Comparison of ENCODE assay signal across 26 cellular contexts in the genomic region with DNA sequence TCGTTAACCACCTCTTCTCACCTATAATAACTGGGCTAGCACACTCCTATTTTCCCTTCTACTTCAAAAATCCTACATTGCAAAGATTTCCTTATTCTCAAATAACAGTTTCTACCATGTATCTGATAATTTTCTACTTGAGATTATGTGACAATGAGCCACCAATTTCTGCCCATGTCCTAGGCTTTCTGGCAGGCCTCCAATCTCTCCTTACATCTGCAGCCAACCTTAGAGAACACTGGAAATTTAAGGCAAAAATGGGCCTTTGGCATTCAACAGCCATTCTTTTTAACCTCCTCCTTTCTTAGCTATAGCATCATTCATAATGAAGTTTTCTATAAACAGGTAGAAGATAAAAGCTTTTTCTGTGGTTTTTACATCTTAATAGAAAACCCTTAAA.
"Had no signal": no experiment of that assay in that cellular context is flagged by ENCODE, and none has a peak within 500 bp of the region (broad histone marks: within the 10 kb centered on the region; RNA-seq: fewer than 3 reads in every experiment).

No MANE protein-coding gene starts in this region.

- H3K4me3 Mint-ChIP-seq: T-cell; T-helper 1 cell treated with Interleukin-12 subunit alpha and Interleukin-12 subunit beta and Interleukin-4 antibody, amounts not matched to agents 30 μg/mL and 1 μg/mL, for 36 hours had no signal

- H3K27me3 Mint-ChIP-seq: T-cell had no signal

- H3K27ac Mint-ChIP-seq: T-cell; T-helper 1 cell treated with Interleukin-12 subunit alpha and Interleukin-12 subunit beta and Interleukin-4 antibody, amounts not matched to agents 30 μg/mL and 1 μg/mL, for 36 hours had no signal

- H3K36me3 Mint-ChIP-seq: T-cell had no signal

- DNase-seq: IMR-90; Karpas-422; KG1; MG63; NCI-H1092; NCI-H1105 treated with DMSO at 0.1 percent for 48 hours; NCI-H1417 treated with DMSO at 0.1 percent for 48 hours; NCI-H146; NCI-H1694 treated with DMSO at 0.1 percent for 48 hours; NCI-H1930; NCI-H2081; NCI-H2107; NCI-H2171 treated with DMSO at 0.1 percent for 48 hours; NCI-H226; NCI-H524; NCI-H526 treated with DMSO at 0.1 percent for 48 hours; NCI-H748 treated with DMSO at 0.1 percent for 48 hours; NK-92 treated with Interleukin-12 subunit alpha and Interleukin-12 subunit beta, amount 100 ng/mL, for 24 hours; PC-3; SHP77; SK-N-SH; SW 1271; T-cell had no signal

- H3K9me3 Mint-ChIP-seq: T-cell; T-helper 1 cell treated with Interleukin-12 subunit alpha and Interleukin-12 subunit beta and Interleukin-4 antibody, amounts not matched to agents 30 μg/mL and 1 μg/mL, for 36 hours had no signal

- ATAC-seq: HepG2, Panc1, PC-3, T-cell had no signal
